ENCODE assay signal across 1 cellular context in genomic region chr16:79601092-79601977, GRCh38.
TF ChIP-seq lines count a peak whose summit lies in the region.

No MANE protein-coding gene starts in this region.

TF ChIP-seq in HepG2, 621 proteins besides CTCF, POLR2A, EP300 and RAD21 (continued from another document and continues in another):
- TF ChIP-seq CEBPZ (IDR thresholded peaks at IDR 0.05; ENCODE audit: low read length) (no peak), ZNF484 (CRISPR knock-in tag; IDR thresholded peaks at IDR 0.05; ENCODE audit: borderline replicate concordance, low read depth) (no peak), ZNF580 (CRISPR knock-in tag; IDR thresholded peaks at IDR 0.05; ENCODE audit: borderline replicate concordance, low read depth) (no peak), SMARCE1 (IDR thresholded peaks at IDR 0.05; ENCODE audit: borderline replicate concordance) (no peak), PLRG1 (conservative IDR thresholded peaks at IDR 0.05) (no peak), ZNF564 (CRISPR knock-in tag; IDR thresholded peaks at IDR 0.05) (0 out of 2 replicates have a peak, but pooled peaks have one; percentile 49), ZBTB33 (CRISPR knock-in tag; IDR thresholded peaks at IDR 0.05) (no peak), HBP1 (CRISPR knock-in tag; IDR thresholded peaks at IDR 0.05; ENCODE audit: low read depth) (no peak), IRF9 (CRISPR knock-in tag; IDR thresholded peaks at IDR 0.05; ENCODE audit: borderline replicate concordance) (no peak), CBFB (CRISPR knock-in tag; IDR thresholded peaks at IDR 0.05) (peak; percentile 57; the same call in 1 of the 2 replicates), ZSCAN9 (CRISPR knock-in tag; IDR thresholded peaks at IDR 0.05; ENCODE audit: borderline replicate concordance) (no peak), ZFP36L1 (CRISPR knock-in tag; IDR thresholded peaks at IDR 0.05) (no peak), ZNF44 (CRISPR knock-in tag; IDR thresholded peaks at IDR 0.05) (no peak), ZNF124 (CRISPR knock-in tag; IDR thresholded peaks at IDR 0.05) (no peak), ZNF468 (CRISPR knock-in tag; IDR thresholded peaks at IDR 0.05) (no peak), PAX8 (CRISPR knock-in tag; IDR thresholded peaks at IDR 0.05; ENCODE audit: borderline replicate concordance) (no peak), KLF13 (CRISPR knock-in tag; IDR thresholded peaks at IDR 0.05) (no peak), DNMT1 (CRISPR knock-in tag; IDR thresholded peaks at IDR 0.05) (no peak), THAP8 (CRISPR knock-in tag; IDR thresholded peaks at IDR 0.05; ENCODE audit: borderline replicate concordance) (0 out of 2 replicates have a peak, but pooled peaks have one; percentile 53), HDAC6 (IDR thresholded peaks at IDR 0.05; ENCODE audit: low read depth, low read length) (no peak), ZFP36L2 (CRISPR knock-in tag; IDR thresholded peaks at IDR 0.05) (no peak), THAP7 (CRISPR knock-in tag; IDR thresholded peaks at IDR 0.05) (no peak), NFRKB (IDR thresholded peaks at IDR 0.05) (no peak), ASH2L (IDR thresholded peaks at IDR 0.05; ENCODE audit: insufficient read length, low read depth, low read length) (peak; percentile 7), GTF3A (CRISPR knock-in tag; conservative IDR thresholded peaks at IDR 0.05) (no peak), ZNF235 (CRISPR knock-in tag; IDR thresholded peaks at IDR 0.05; ENCODE audit: borderline replicate concordance) (no peak), KLF15 (CRISPR knock-in tag; IDR thresholded peaks at IDR 0.05; ENCODE audit: borderline replicate concordance) (no peak), ATF1 (CRISPR knock-in tag; IDR thresholded peaks at IDR 0.05) (no peak), SOX13 (IDR thresholded peaks at IDR 0.05) (0 out of 2 replicates have a peak, but pooled peaks have one; percentile 31), SOX13 (CRISPR knock-in tag; conservative IDR thresholded peaks at IDR 0.05 in 1 of 2, IDR thresholded peaks at IDR 0.05 in 1 of 2) (peak in 1 of 2 experiments; percentile 71; a peak in 2 of 4 replicates), SALL1 (CRISPR knock-in tag; IDR thresholded peaks at IDR 0.05) (peak; percentile 88), NFYB (CRISPR knock-in tag; IDR thresholded peaks at IDR 0.05) (peak; percentile 50), FOXA1 (IDR thresholded peaks at IDR 0.05) (no peak), FOXA1 (CRISPR knock-in tag; IDR thresholded peaks at IDR 0.05) (0 out of 2 replicates have a peak, but pooled peaks have one; percentile 30), ZNF230 (CRISPR knock-in tag; IDR thresholded peaks at IDR 0.05) (peak; percentile 52), XBP1 (CRISPR knock-in tag; IDR thresholded peaks at IDR 0.05) (no peak), SMARCC2 (IDR thresholded peaks at IDR 0.05) (no peak), MIER2 (CRISPR knock-in tag; IDR thresholded peaks at IDR 0.05) (no peak), PAF1 (CRISPR knock-in tag; IDR thresholded peaks at IDR 0.05) (no peak), TAF1 (CRISPR knock-in tag; IDR thresholded peaks at IDR 0.05) (no peak), KDM2A (CRISPR knock-in tag; IDR thresholded peaks at IDR 0.05; ENCODE audit: borderline replicate concordance, low read depth) (peak; percentile 57; the same call in 1 of the 2 replicates), GABPA (IDR thresholded peaks at IDR 0.05; ENCODE audit: low read depth, low read length) (no peak), GABPA (CRISPR knock-in tag; IDR thresholded peaks at IDR 0.05; ENCODE audit: low read depth) (no peak), ZNF333 (CRISPR knock-in tag; IDR thresholded peaks at IDR 0.05; ENCODE audit: borderline replicate concordance) (no peak), ZNF720 (CRISPR knock-in tag; IDR thresholded peaks at IDR 0.05) (no peak), RBAK (CRISPR knock-in tag; IDR thresholded peaks at IDR 0.05) (no peak), ZSCAN30 (CRISPR knock-in tag; IDR thresholded peaks at IDR 0.05) (no peak), ZNF841 (CRISPR knock-in tag; IDR thresholded peaks at IDR 0.05; ENCODE audit: borderline replicate concordance) (no peak), SOX6 (IDR thresholded peaks at IDR 0.05) (no peak), SOX6 (CRISPR knock-in tag; IDR thresholded peaks at IDR 0.05) (peak; percentile 92), SIX1 (CRISPR knock-in tag; IDR thresholded peaks at IDR 0.05; ENCODE audit: borderline replicate concordance) (0 out of 2 replicates have a peak, but pooled peaks have one; percentile 14), CENPX (CRISPR knock-in tag; IDR thresholded peaks at IDR 0.05) (no peak), SUZ12 (IDR thresholded peaks at IDR 0.05; ENCODE audit: low read depth, low read length) (no peak), FOXO1 (CRISPR knock-in tag; IDR thresholded peaks at IDR 0.05) (peak; percentile 63), ZNF3 (CRISPR knock-in tag; IDR thresholded peaks at IDR 0.05) (no peak), ZBTB37 (CRISPR knock-in tag; IDR thresholded peaks at IDR 0.05) (no peak), ZNF598 (CRISPR knock-in tag; IDR thresholded peaks at IDR 0.05; ENCODE audit: borderline replicate concordance) (no peak), ZBTB10 (CRISPR knock-in tag; IDR thresholded peaks at IDR 0.05; ENCODE audit: borderline replicate concordance) (no peak), ZBTB46 (CRISPR knock-in tag; IDR thresholded peaks at IDR 0.05; ENCODE audit: borderline replicate concordance) (no peak), IKZF1 (IDR thresholded peaks at IDR 0.05) (no peak), MAFK (conservative IDR thresholded peaks at IDR 0.05 in 1 of 2, IDR thresholded peaks at IDR 0.05 in 1 of 2; ENCODE audit: low read length in 2 of 2) (no peak), ZNF567 (CRISPR knock-in tag; IDR thresholded peaks at IDR 0.05; ENCODE audit: borderline replicate concordance) (no peak), TCF12 (IDR thresholded peaks at IDR 0.05) (no peak), TCF12 (CRISPR knock-in tag; IDR thresholded peaks at IDR 0.05) (0 out of 2 replicates have a peak, but pooled peaks have one; percentile 34)
